Comparison of ENCODE assay signal across 1 cellular context in genomic region chr14:86673523-86673969, GRCh38.
TF ChIP-seq lines count a peak whose summit lies in the region.

No MANE protein-coding gene starts in this region.

TF ChIP-seq in HepG2, 621 proteins besides CTCF, POLR2A, EP300 and RAD21 (continued from another document and continues in another):
- no peak for TF ChIP-seq ZNF18 (CRISPR knock-in tag; IDR thresholded peaks at IDR 0.05; ENCODE audit: insufficient replicate concordance)
- TF ChIP-seq KDM1A (CRISPR knock-in tag; IDR thresholded peaks at IDR 0.05): no peak
- no peak for TF ChIP-seq TP53 (CRISPR knock-in tag; conservative IDR thresholded peaks at IDR 0.05)
- no peak for TF ChIP-seq HNF1A (IDR thresholded peaks at IDR 0.05; ENCODE audit: low read depth)
- 0 out of 2 replicates have a peak, but pooled peaks have one; percentile 31 for TF ChIP-seq HNF1A (CRISPR knock-in tag; IDR thresholded peaks at IDR 0.05; ENCODE audit: borderline replicate concordance)
- peak; percentile 50; the same call in 1 of the 2 replicates for TF ChIP-seq JUNB (CRISPR knock-in tag; IDR thresholded peaks at IDR 0.05; ENCODE audit: borderline replicate concordance)
- peak; percentile 38; the same call in 1 of the 2 replicates for TF ChIP-seq LCORL (IDR thresholded peaks at IDR 0.05)
- TF ChIP-seq LCORL (CRISPR knock-in tag; IDR thresholded peaks at IDR 0.05): no peak
- no peak for TF ChIP-seq KLF12 (CRISPR knock-in tag; IDR thresholded peaks at IDR 0.05; ENCODE audit: borderline replicate concordance)
- no peak for TF ChIP-seq ZNF614 (CRISPR knock-in tag; IDR thresholded peaks at IDR 0.05; ENCODE audit: borderline replicate concordance)
- no peak for TF ChIP-seq ELF1 (CRISPR knock-in tag; IDR thresholded peaks at IDR 0.05)
- TF ChIP-seq HOXA3 (CRISPR knock-in tag; IDR thresholded peaks at IDR 0.05): peak; percentile 54; the same call in 1 of the 2 replicates
- TF ChIP-seq ZNF609 (CRISPR knock-in tag; IDR thresholded peaks at IDR 0.05; ENCODE audit: borderline replicate concordance): peak; percentile 55; the same call in 1 of the 2 replicates
- 0 out of 2 replicates have a peak, but pooled peaks have one; percentile 9 for TF ChIP-seq ZNF629 (CRISPR knock-in tag; conservative IDR thresholded peaks at IDR 0.05)
- TF ChIP-seq RFXANK (CRISPR knock-in tag; IDR thresholded peaks at IDR 0.05): no peak
- peak; percentile 69 for TF ChIP-seq ARID5B (CRISPR knock-in tag; IDR thresholded peaks at IDR 0.05)
- peak; percentile 93 for TF ChIP-seq ZMYM4 (CRISPR knock-in tag; IDR thresholded peaks at IDR 0.05)
- no peak for TF ChIP-seq ZNF780A (CRISPR knock-in tag; IDR thresholded peaks at IDR 0.05)
- no peak for TF ChIP-seq ZNF407 (CRISPR knock-in tag; IDR thresholded peaks at IDR 0.05; ENCODE audit: not compliant biosample characterization)
- TF ChIP-seq MAX (IDR thresholded peaks at IDR 0.05): peak; percentile 62
- TF ChIP-seq SPEN (CRISPR knock-in tag; IDR thresholded peaks at IDR 0.05; ENCODE audit: low read depth): 0 out of 2 replicates have a peak, but pooled peaks have one; percentile 36
- TF ChIP-seq GMEB2 (CRISPR knock-in tag; IDR thresholded peaks at IDR 0.05; ENCODE audit: low read depth): no peak
- no peak; the same call in 1 of the 2 replicates for TF ChIP-seq DR1 (CRISPR knock-in tag; IDR thresholded peaks at IDR 0.05)
- TF ChIP-seq KLF6 (CRISPR knock-in tag; IDR thresholded peaks at IDR 0.05): no peak
- TF ChIP-seq ZNF773 (CRISPR knock-in tag; IDR thresholded peaks at IDR 0.05; ENCODE audit: borderline replicate concordance): 0 out of 2 replicates have a peak, but pooled peaks have one; percentile 62
- TF ChIP-seq MEF2D (CRISPR knock-in tag; IDR thresholded peaks at IDR 0.05): 0 out of 2 replicates have a peak, but pooled peaks have one; percentile 22
- no peak for TF ChIP-seq TGIF2 (CRISPR knock-in tag; IDR thresholded peaks at IDR 0.05)
- TF ChIP-seq GABPB1 (CRISPR knock-in tag; IDR thresholded peaks at IDR 0.05): no peak
- TF ChIP-seq FOXC1 (CRISPR knock-in tag; IDR thresholded peaks at IDR 0.05; ENCODE audit: borderline replicate concordance): 0 out of 2 replicates have a peak, but pooled peaks have one; percentile 34
- TF ChIP-seq ZMYM2 (CRISPR knock-in tag; IDR thresholded peaks at IDR 0.05): 0 out of 2 replicates have a peak, but pooled peaks have one; percentile 37
- 0 out of 2 replicates have a peak, but pooled peaks have one; percentile 34 for TF ChIP-seq ZNF557 (CRISPR knock-in tag; IDR thresholded peaks at IDR 0.05)
